In the genomic region with DNA sequence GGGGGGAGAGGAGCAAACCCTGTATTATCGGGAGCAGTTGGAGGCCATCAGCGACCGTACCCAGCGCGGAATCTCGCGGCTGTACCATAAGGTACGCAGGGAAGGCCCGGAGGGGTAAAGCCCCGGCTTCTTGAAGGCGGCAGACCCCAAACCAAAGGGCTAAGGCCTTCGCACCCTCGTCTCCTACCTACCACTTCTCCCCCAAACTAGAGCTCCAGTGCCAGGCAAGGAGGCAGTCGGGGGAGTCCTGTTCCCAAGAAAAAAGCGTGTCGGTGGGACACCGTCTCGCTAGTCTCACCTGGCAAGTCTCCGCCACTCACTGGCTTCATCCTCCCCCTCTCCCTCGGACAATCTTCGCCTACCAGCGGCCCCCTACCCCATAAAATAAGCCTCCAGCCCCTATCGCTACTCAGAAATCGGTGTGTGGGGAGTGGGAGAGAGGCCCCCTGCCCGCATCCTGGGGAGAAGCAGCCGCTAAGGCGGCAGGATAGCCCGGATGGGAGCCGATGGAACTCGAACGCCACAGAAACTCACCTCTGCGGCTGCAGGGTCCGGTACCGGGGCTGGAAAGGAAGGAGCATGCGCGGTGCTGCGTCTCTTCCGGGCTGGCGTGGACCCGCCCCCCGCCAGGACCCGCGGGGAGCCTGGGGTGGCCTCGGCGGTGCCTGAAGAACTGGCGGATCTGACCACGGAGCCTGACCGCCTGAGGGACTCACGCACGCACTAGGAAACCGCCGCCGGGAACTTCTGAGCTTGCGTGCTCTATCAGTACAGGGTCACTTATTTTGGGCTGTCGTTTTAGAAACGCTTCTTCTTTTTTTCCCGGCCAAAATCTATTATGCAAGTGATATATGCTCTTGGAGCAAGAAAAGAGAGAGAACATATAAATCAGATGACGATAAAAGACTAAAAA, we compare ENCODE assay signal across 8 cellular contexts. TPM values are rescaled to one million over a fixed set of nuclear protein-coding genes. Genes with fewer than 3 reads are reported as not detected.
DNase-seq lines count a peak whose midpoint lies in the region; ATAC-seq and TF ChIP-seq lines count a peak whose summit lies in the region.

Gene RPS10, minus strand, starts transcription at position 572 of the 913 bp plus-strand sequence. CDS start 848 bp downstream, outside the sequence.

- H3K27ac Mint-ChIP-seq in IgD-negative memory B cell (peak within 1 kb of the TSS; percentile 94 to 100 (median 99)), endothelial cell (ENCODE audit: unreplicated experiment) (peak within 1 kb of the TSS; percentile 88), mesothelial cell of epicardium (peak within 1 kb of the TSS; percentile 100)

- DNase-seq in COLO829 (ENCODE audit: low spot score) (peak; percentile 96), OCI-M1 (lab: John Stamatoyannopoulos, UW) (peak; percentile 98), activated T-cell treated with anti-CD3 and anti-CD28 coated beads for 1 hour (ENCODE audit: low read depth) (peak; percentile 87), endothelial cell (ENCODE audit: low spot score) (peak; percentile 99), mesothelial cell of epicardium (ENCODE audit: low spot score in 2 of 2, unreplicated experiment in 2 of 2) (peak; percentile 89 to 95)
- peak; percentile 76 to 79 for DNase-seq in stimulated activated CD8-positive, alpha-beta memory T cell treated with anti-CD3 and anti-CD28 coated beads, Interleukin-15, amount 100 ng/mL, for 4 hours (ENCODE audit: low read depth in 2 of 2)

- TF ChIP-seq CTCF in endothelial cell (IDR thresholded peaks at IDR 0.05; ENCODE audit: unreplicated experiment): no peak
- TF ChIP-seq CTCF in mesothelial cell of epicardium (IDR thresholded peaks at IDR 0.05; ENCODE audit: unreplicated experiment): no peak

- H3K9me3 Mint-ChIP-seq in IgD-negative memory B cell: peaks cover 0 to 2% (median 0%) of the 10 kb centered on the region in 3 donors
- H3K9me3 Mint-ChIP-seq in endothelial cell (ENCODE audit: unreplicated experiment): no peaks in the 10 kb centered on the region
- peaks cover 4% of the 10 kb centered on the region for H3K9me3 Mint-ChIP-seq in mesothelial cell of epicardium

- peak within 1 kb of the TSS; percentile 96 to 99 (median 99) for H3K4me3 Mint-ChIP-seq in IgD-negative memory B cell
- H3K4me3 Mint-ChIP-seq in endothelial cell (ENCODE audit: unreplicated experiment): peak within 1 kb of the TSS; percentile 98
- H3K4me3 Mint-ChIP-seq in mesothelial cell of epicardium: peak within 1 kb of the TSS; percentile 100

- H3K4me1 Mint-ChIP-seq in IgD-negative memory B cell (peaks cover 17 to 26% (median 19%) of the 10 kb centered on the region in 3 donors), endothelial cell (ENCODE audit: unreplicated experiment) (peaks cover 16% of the 10 kb centered on the region), mesothelial cell of epicardium (peaks cover 19% of the 10 kb centered on the region)

- H3K36me3 Mint-ChIP-seq in IgD-negative memory B cell: peaks cover 5% of the 10 kb centered on the region
- H3K36me3 Mint-ChIP-seq in endothelial cell (ENCODE audit: low read depth, unreplicated experiment): peaks cover 28% of the 10 kb centered on the region
- H3K36me3 Mint-ChIP-seq in mesothelial cell of epicardium: peaks cover 21% of the 10 kb centered on the region

- H3K27me3 Mint-ChIP-seq in IgD-negative memory B cell: no peaks in the 10 kb centered on the region
- peaks cover 4% of the 10 kb centered on the region for H3K27me3 Mint-ChIP-seq in endothelial cell (ENCODE audit: unreplicated experiment)
- no peaks in the 10 kb centered on the region for H3K27me3 Mint-ChIP-seq in mesothelial cell of epicardium (ENCODE audit: low read depth)

- peak; percentile 73 for ATAC-seq in GM21515 (IDR thresholded peaks at IDR 0.05; ENCODE audit: unreplicated experiment)

RNA-seq across cellular contexts. Expression of gene RPS10, which starts in this region (rescaled TPM):
- polyA plus RNA-seq in IgD-negative memory B cell: 2,052 TPM
- 1,322 TPM for total RNA-seq in endothelial cell (ENCODE audit: unreplicated experiment)
- total RNA-seq in mesothelial cell of epicardium: 1,317 to 1,425 TPM (median 1,369 TPM) in 3 replicates

Comparison
In these comparisons a context has a peak if more than half of its experiments do, and no peak if none do; other contexts are left out.
1. Peak in every context shown above with its lines: DNase-seq and ATAC-seq.